ENCODE assay signal across 20 cellular contexts in the genomic region with DNA sequence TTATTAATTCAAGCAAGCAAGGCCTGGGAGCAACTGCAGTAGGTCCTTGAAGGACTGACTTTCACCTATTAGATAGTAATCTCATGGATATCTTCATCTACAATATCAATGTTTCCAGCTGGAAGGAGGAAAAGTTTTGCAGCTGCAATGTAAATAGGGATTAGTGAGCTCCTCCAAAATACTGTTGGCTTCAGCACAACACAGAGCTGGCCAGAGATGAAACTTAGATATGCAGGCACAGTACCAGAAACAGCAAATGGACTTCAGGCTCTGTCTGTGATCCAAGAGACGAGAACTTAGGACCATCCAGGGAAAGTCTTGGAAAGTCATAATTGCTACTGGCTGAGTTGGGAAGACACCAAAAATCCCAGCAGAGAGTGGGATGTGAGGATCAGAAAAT. TPM values are rescaled to one million over a fixed set of nuclear protein-coding genes. Genes with fewer than 3 reads are reported as not detected.
DNase-seq lines count a peak whose midpoint lies in the region; ATAC-seq and TF ChIP-seq lines count a peak whose summit lies in the region.
"Had no signal": no experiment of that assay in that cellular context is flagged by ENCODE, and none has a peak within 500 bp of the region (broad histone marks: within the 10 kb centered on the region; RNA-seq: fewer than 3 reads in every experiment).

No MANE protein-coding gene starts in this region.

- peak overlapping the region; percentile 23 for H3K4me2 ChIP-seq in parathyroid adenoma (ENCODE audit: low read length)
- H3K4me2 ChIP-seq: A549; BLaER1 treated with 17β-estradiol and CSF1 and Interleukin-3, amounts not matched to agents 10 nM and 100 nM had no signal

- H3K36me3 ChIP-seq in parathyroid adenoma (ENCODE audit: control insufficient read depth, insufficient read depth, low read length): no peaks in the 10 kb centered on the region
- H3K36me3 ChIP-seq: BE2C; BLaER1 treated with 17β-estradiol and CSF1 and Interleukin-3, amounts not matched to agents 10 nM and 100 nM had no signal

- 25 to 48% methylated on average over 1 of the region's 1 CpG for WGBS in lower leg skin, 2 donors

- DNase-seq in DMS 273 (lab: John Stamatoyannopoulos, UW; ENCODE audit: unreplicated experiment) (peak; percentile 52), LNCaP clone FGC (ENCODE audit: low read depth) (peak; percentile 92), substantia nigra (lab: John Stamatoyannopoulos, UW) (no peak), lower leg skin (ENCODE audit: low spot score in 2 of 2) (no peak)
- DNase-seq: 8988T; ACHN; AML-193; BE2C; CD4-positive, alpha-beta T cell; CD8-positive, alpha-beta memory T cell; DMS153; DND-41; GM23248; H7; HCEC 1CT had no signal

- no peak overlapping the region for H2AFZ ChIP-seq in parathyroid adenoma
- H2AFZ ChIP-seq: GM23248 had no signal

- TF ChIP-seq CTCF in LNCaP clone FGC (IDR thresholded peaks at IDR 0.05; ENCODE audit: control insufficient read depth, extremely low read depth, insufficient read depth) (no peak), VCaP (conservative IDR thresholded peaks at IDR 0.05) (no peak), parathyroid adenoma (IDR thresholded peaks at IDR 0.05) (no peak), lower leg skin (IDR thresholded peaks at IDR 0.05) (no peak)

- no peaks in the 10 kb centered on the region for H3K27me3 ChIP-seq in parathyroid adenoma (ENCODE audit: control insufficient read depth, insufficient read depth, low read length)
- H3K27me3 ChIP-seq: BE2C; BLaER1 treated with 17β-estradiol and CSF1 and Interleukin-3, amounts not matched to agents 10 nM and 100 nM had no signal

- intact Hi-C loops in lower leg skin (cut with DNase I; ENCODE audit: low total_unique reads): no loop called here

- H3K9ac ChIP-seq in parathyroid adenoma: no peak overlapping the region
- H3K9ac ChIP-seq: BLaER1 treated with 17β-estradiol and CSF1 and Interleukin-3, amounts not matched to agents 10 nM and 100 nM; GM23248 had no signal

- no peak overlapping the region for H3K4me3 ChIP-seq in LNCaP clone FGC (ENCODE audit: low read depth, low read length)
- no peak overlapping the region for H3K4me3 ChIP-seq in parathyroid adenoma (ENCODE audit: low read depth, low read length)
- no peak overlapping the region for H3K4me3 ChIP-seq in lower leg skin (ENCODE audit: low read depth, poor library complexity, severe bottlenecking)
- H3K4me3 ChIP-seq: A549; BLaER1 treated with 17β-estradiol and CSF1 and Interleukin-3, amounts not matched to agents 10 nM and 100 nM; GM23248 had no signal

- no peaks in the 10 kb centered on the region for H3K4me1 ChIP-seq in parathyroid adenoma
- H3K4me1 ChIP-seq: A549; BE2C; BLaER1 treated with 17β-estradiol and CSF1 and Interleukin-3, amounts not matched to agents 10 nM and 100 nM had no signal

- H3K27ac ChIP-seq in VCaP (peak overlapping the region; percentile 39), parathyroid adenoma (no peak overlapping the region), substantia nigra (ENCODE audit: low read depth, low read length, poor library complexity, severe bottlenecking) (no peak overlapping the region)
- H3K27ac ChIP-seq: A549; BLaER1 treated with 17β-estradiol and CSF1 and Interleukin-3, amounts not matched to agents 10 nM and 100 nM; GM23248 had no signal

- ATAC-seq in GM18519 (IDR thresholded peaks at IDR 0.05; ENCODE audit: low FRiP score, unreplicated experiment): no peak
- ATAC-seq: A549 had no signal

- H3K79me2 ChIP-seq in parathyroid adenoma: no peaks in the 10 kb centered on the region

- no peak for TF ChIP-seq POLR2A in lower leg skin (IDR thresholded peaks at IDR 0.05)

- no peaks in the 10 kb centered on the region for H3K9me3 ChIP-seq in parathyroid adenoma (ENCODE audit: control insufficient read depth, low read length)
- H3K9me3 ChIP-seq: A549, BE2C had no signal

RNA-seq across cellular contexts. Expression of a gene that starts 57.4 kb away (rescaled TPM):
- total RNA-seq in lower leg skin: 10 to 100 TPM in 2 of 4 donors, 1 to 10 TPM in 2; 7.1 to 28.0 (median 10.9) TPM
- total RNA-seq: CD8-positive, alpha-beta memory T cell; GM23248 had no signal

Comparison
In these comparisons a context has a peak if more than half of its experiments do, and no peak if none do; other contexts are left out.
1. DNase-seq: peak in DMS 273 (single experiment) and LNCaP clone FGC (single experiment); none in substantia nigra (0 of 49) and lower leg skin (0 of 2).